Comparison of ENCODE assay signal across 1 cellular context in the genomic region with DNA sequence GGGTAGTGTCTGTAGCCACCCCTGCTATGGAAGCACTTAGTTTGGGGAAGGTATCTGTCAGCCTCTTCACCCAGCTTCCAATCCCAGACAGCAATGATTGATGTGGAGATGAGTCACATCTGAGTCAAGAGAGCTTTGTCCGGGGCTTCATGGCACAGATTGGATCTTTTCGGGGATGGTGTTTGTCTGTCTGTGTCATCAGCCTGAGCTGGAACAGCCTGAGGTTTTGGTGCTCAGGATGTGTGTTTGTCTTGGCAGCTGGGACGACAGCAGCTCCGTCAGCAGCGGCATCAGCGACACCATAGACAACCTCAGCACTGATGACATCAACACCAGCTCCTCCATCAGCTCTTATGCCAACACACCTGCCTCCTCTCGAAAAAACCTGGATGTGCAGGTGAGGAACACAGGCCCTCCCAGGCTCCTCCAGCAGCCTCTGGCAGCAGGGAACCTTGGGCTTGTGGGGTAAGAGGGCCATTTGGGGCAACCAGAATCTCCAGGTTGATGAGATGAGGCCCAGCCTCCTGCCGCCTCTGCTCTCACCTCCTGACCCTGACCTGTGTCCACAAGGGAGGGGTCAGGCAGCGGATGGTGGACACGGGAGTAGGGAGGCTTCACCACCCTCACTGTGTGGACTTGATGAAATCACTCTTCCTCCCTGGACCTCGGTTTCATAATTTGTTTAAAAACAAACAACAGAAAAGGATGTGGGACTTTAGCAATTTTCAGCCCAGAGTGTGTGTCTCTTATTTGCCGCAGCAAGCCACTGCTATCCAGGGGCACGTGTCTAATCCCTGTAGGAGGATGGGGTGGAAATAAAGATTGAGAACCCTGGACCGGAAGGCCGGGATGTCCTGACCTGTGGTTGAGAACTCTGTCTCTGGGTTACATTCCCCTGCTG.
TF ChIP-seq lines count a peak whose summit lies in the region.

No MANE protein-coding gene starts in this region.

TF ChIP-seq in K562, 482 proteins besides CTCF, POLR2A, EP300 and RAD21 (continued from another document and continues in another):
- TF ChIP-seq SETDB1 (IDR thresholded peaks at IDR 0.05; ENCODE audit: low read length) (no peak), ATF7 (IDR thresholded peaks at IDR 0.05) (peak; percentile 74; the same call in 1 of the 2 replicates), NR2C1 (IDR thresholded peaks at IDR 0.05) (no peak), NR2C1 (tag; IDR thresholded peaks at IDR 0.05) (no peak), GATA2 (CRISPR knock-in tag; IDR thresholded peaks at IDR 0.05) (no peak), MECOM (CRISPR knock-in tag; IDR thresholded peaks at IDR 0.05) (peak; percentile 65; the same call in 1 of the 2 replicates), NR1H2 (CRISPR knock-in tag; IDR thresholded peaks at IDR 0.05) (no peak), HNRNPUL1 (IDR thresholded peaks at IDR 0.05; ENCODE audit: low read length) (no peak), NFYB (IDR thresholded peaks at IDR 0.05; ENCODE audit: extremely low read depth, insufficient read length) (no peak), DNMT1 (IDR thresholded peaks at IDR 0.05) (no peak), RFX7 (CRISPR knock-in tag; IDR thresholded peaks at IDR 0.05) (no peak), ZNF644 (tag; IDR thresholded peaks at IDR 0.05; ENCODE audit: low read depth) (no peak), JUND (IDR thresholded peaks at IDR 0.05; ENCODE audit: borderline replicate concordance, low read depth, low read length) (peak; percentile 96), JUND (tag; IDR thresholded peaks at IDR 0.05; ENCODE audit: borderline replicate concordance, low read depth, low read length) (peak; percentile 95), NCOR1 (IDR thresholded peaks at IDR 0.05) (no peak), TOE1 (IDR thresholded peaks at IDR 0.05; ENCODE audit: borderline replicate concordance) (no peak), TOE1 (CRISPR knock-in tag; IDR thresholded peaks at IDR 0.05; ENCODE audit: borderline replicate concordance, low read depth) (no peak), ZNF707 (CRISPR knock-in tag; conservative IDR thresholded peaks at IDR 0.05) (no peak), JUN (IDR thresholded peaks at IDR 0.05; ENCODE audit: borderline replicate concordance, low read depth, low read length) (peak; percentile 96), JUN (CRISPR knock-in tag; IDR thresholded peaks at IDR 0.05; ENCODE audit: borderline replicate concordance) (peak; percentile 75; the same call in 1 of the 2 replicates), DPF2 (IDR thresholded peaks at IDR 0.05) (peak; percentile 68), ATF1 (CRISPR knock-in tag; IDR thresholded peaks at IDR 0.05) (no peak), ATF1 (tag; IDR thresholded peaks at IDR 0.05) (peak; percentile 53), ZNF24 (IDR thresholded peaks at IDR 0.05) (no peak), ELF1 (tag; IDR thresholded peaks at IDR 0.05) (no peak), SMARCE1 (IDR thresholded peaks at IDR 0.05) (peak; percentile 87), ZNF668 (CRISPR knock-in tag; IDR thresholded peaks at IDR 0.05) (no peak), PHF8 (IDR thresholded peaks at IDR 0.05; ENCODE audit: borderline replicate concordance, low read length) (no peak), ETS2 (tag; IDR thresholded peaks at IDR 0.05; ENCODE audit: borderline replicate concordance, poor library complexity, severe bottlenecking) (no peak), RFX1 (IDR thresholded peaks at IDR 0.05) (no peak), CSDE1 (IDR thresholded peaks at IDR 0.05) (no peak), FOXJ2 (tag; IDR thresholded peaks at IDR 0.05) (no peak), PHF21A (IDR thresholded peaks at IDR 0.05; ENCODE audit: borderline replicate concordance, low read depth) (peak; percentile 16; the same call in 1 of the 2 replicates), NRF1 (conservative IDR thresholded peaks at IDR 0.05 in 1 of 2, IDR thresholded peaks at IDR 0.05 in 1 of 2) (peak in 1 of 2 experiments; percentile 31; a peak in 2 of 4 replicates), ZNF589 (CRISPR knock-in tag; IDR thresholded peaks at IDR 0.05; ENCODE audit: low read depth) (no peak), ZNF175 (CRISPR knock-in tag; IDR thresholded peaks at IDR 0.05; ENCODE audit: low read depth) (peak; percentile 63; the same call in 1 of the 2 replicates), CREM (IDR thresholded peaks at IDR 0.05; ENCODE audit: low read depth) (peak; percentile 47), HNRNPH1 (optimal IDR thresholded peaks at IDR 0.05; ENCODE audit: low read depth, low read length) (no peak), ZBTB1 (CRISPR knock-in tag; IDR thresholded peaks at IDR 0.05; ENCODE audit: borderline replicate concordance, low read depth) (no peak), SMAD4 (CRISPR knock-in tag; conservative IDR thresholded peaks at IDR 0.05) (peak; percentile 44; the same call in 1 of the 2 replicates), SMARCA4 (IDR thresholded peaks at IDR 0.05) (peak; percentile 79; the same call in 1 of the 2 replicates), ZFP36 (IDR thresholded peaks at IDR 0.05; ENCODE audit: low read depth, low read length, partially characterized antibody) (peak; percentile 69), POLR2B (IDR thresholded peaks at IDR 0.05; ENCODE audit: low read depth, partially characterized antibody) (no peak), ZBTB8A (IDR thresholded peaks at IDR 0.05; ENCODE audit: partially characterized antibody) (no peak), STAG1 (CRISPR knock-in tag; IDR thresholded peaks at IDR 0.05; ENCODE audit: borderline replicate concordance) (no peak), TEAD2 (tag; IDR thresholded peaks at IDR 0.05) (no peak), KAT7 (CRISPR knock-in tag; IDR thresholded peaks at IDR 0.05; ENCODE audit: borderline replicate concordance) (no peak), BACH1 (tag; IDR thresholded peaks at IDR 0.05) (no peak), GABPB2 (CRISPR knock-in tag; conservative IDR thresholded peaks at IDR 0.05) (no peak), SRSF7 (optimal IDR thresholded peaks at IDR 0.05; ENCODE audit: low read depth, low read length) (no peak), HDAC1 (IDR thresholded peaks at IDR 0.05) (0 out of 4 replicates have a peak, but pooled peaks of 1 of the 2 experiments have one; percentile 37)
- TF ChIP-seq, protein P1, sequence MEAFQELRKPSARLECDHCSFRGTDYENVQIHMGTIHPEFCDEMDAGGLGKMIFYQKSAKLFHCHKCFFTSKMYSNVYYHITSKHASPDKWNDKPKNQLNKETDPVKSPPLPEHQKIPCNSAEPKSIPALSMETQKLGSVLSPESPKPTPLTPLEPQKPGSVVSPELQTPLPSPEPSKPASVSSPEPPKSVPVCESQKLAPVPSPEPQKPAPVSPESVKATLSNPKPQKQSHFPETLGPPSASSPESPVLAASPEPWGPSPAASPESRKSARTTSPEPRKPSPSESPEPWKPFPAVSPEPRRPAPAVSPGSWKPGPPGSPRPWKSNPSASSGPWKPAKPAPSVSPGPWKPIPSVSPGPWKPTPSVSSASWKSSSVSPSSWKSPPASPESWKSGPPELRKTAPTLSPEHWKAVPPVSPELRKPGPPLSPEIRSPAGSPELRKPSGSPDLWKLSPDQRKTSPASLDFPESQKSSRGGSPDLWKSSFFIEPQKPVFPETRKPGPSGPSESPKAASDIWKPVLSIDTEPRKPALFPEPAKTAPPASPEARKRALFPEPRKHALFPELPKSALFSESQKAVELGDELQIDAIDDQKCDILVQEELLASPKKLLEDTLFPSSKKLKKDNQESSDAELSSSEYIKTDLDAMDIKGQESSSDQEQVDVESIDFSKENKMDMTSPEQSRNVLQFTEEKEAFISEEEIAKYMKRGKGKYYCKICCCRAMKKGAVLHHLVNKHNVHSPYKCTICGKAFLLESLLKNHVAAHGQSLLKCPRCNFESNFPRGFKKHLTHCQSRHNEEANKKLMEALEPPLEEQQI (IDR thresholded peaks at IDR 0.05), result no peak
- TF ChIP-seq, protein P2, sequence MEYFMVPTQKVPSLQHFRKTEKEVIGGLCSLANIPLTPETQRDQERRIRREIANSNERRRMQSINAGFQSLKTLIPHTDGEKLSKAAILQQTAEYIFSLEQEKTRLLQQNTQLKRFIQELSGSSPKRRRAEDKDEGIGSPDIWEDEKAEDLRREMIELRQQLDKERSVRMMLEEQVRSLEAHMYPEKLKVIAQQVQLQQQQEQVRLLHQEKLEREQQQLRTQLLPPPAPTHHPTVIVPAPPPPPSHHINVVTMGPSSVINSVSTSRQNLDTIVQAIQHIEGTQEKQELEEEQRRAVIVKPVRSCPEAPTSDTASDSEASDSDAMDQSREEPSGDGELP (CRISPR knock-in tag; IDR thresholded peaks at IDR 0.05; ENCODE audit: borderline replicate concordance), result peak; percentile 18; the same call in 1 of the 2 replicates
- TF ChIP-seq, protein P3, sequence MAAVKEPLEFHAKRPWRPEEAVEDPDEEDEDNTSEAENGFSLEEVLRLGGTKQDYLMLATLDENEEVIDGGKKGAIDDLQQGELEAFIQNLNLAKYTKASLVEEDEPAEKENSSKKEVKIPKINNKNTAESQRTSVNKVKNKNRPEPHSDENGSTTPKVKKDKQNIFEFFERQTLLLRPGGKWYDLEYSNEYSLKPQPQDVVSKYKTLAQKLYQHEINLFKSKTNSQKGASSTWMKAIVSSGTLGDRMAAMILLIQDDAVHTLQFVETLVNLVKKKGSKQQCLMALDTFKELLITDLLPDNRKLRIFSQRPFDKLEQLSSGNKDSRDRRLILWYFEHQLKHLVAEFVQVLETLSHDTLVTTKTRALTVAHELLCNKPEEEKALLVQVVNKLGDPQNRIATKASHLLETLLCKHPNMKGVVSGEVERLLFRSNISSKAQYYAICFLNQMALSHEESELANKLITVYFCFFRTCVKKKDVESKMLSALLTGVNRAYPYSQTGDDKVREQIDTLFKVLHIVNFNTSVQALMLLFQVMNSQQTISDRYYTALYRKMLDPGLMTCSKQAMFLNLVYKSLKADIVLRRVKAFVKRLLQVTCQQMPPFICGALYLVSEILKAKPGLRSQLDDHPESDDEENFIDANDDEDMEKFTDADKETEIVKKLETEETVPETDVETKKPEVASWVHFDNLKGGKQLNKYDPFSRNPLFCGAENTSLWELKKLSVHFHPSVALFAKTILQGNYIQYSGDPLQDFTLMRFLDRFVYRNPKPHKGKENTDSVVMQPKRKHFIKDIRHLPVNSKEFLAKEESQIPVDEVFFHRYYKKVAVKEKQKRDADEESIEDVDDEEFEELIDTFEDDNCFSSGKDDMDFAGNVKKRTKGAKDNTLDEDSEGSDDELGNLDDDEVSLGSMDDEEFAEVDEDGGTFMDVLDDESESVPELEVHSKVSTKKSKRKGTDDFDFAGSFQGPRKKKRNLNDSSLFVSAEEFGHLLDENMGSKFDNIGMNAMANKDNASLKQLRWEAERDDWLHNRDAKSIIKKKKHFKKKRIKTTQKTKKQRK (IDR thresholded peaks at IDR 0.05; ENCODE audit: borderline replicate concordance, low read depth, low read length), result no peak
- TF ChIP-seq, protein P4, sequence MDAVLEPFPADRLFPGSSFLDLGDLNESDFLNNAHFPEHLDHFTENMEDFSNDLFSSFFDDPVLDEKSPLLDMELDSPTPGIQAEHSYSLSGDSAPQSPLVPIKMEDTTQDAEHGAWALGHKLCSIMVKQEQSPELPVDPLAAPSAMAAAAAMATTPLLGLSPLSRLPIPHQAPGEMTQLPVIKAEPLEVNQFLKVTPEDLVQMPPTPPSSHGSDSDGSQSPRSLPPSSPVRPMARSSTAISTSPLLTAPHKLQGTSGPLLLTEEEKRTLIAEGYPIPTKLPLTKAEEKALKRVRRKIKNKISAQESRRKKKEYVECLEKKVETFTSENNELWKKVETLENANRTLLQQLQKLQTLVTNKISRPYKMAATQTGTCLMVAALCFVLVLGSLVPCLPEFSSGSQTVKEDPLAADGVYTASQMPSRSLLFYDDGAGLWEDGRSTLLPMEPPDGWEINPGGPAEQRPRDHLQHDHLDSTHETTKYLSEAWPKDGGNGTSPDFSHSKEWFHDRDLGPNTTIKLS (IDR thresholded peaks at IDR 0.05; ENCODE audit: borderline replicate concordance, low read depth), result no peak
- TF ChIP-seq, protein P5, sequence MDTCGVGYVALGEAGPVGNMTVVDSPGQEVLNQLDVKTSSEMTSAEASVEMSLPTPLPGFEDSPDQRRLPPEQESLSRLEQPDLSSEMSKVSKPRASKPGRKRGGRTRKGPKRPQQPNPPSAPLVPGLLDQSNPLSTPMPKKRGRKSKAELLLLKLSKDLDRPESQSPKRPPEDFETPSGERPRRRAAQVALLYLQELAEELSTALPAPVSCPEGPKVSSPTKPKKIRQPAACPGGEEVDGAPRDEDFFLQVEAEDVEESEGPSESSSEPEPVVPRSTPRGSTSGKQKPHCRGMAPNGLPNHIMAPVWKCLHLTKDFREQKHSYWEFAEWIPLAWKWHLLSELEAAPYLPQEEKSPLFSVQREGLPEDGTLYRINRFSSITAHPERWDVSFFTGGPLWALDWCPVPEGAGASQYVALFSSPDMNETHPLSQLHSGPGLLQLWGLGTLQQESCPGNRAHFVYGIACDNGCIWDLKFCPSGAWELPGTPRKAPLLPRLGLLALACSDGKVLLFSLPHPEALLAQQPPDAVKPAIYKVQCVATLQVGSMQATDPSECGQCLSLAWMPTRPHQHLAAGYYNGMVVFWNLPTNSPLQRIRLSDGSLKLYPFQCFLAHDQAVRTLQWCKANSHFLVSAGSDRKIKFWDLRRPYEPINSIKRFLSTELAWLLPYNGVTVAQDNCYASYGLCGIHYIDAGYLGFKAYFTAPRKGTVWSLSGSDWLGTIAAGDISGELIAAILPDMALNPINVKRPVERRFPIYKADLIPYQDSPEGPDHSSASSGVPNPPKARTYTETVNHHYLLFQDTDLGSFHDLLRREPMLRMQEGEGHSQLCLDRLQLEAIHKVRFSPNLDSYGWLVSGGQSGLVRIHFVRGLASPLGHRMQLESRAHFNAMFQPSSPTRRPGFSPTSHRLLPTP (IDR thresholded peaks at IDR 0.05; ENCODE audit: borderline replicate concordance, extremely low read depth, insufficient read length), result no peak
- TF ChIP-seq, protein P6, sequence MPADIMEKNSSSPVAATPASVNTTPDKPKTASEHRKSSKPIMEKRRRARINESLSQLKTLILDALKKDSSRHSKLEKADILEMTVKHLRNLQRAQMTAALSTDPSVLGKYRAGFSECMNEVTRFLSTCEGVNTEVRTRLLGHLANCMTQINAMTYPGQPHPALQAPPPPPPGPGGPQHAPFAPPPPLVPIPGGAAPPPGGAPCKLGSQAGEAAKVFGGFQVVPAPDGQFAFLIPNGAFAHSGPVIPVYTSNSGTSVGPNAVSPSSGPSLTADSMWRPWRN (IDR thresholded peaks at IDR 0.05; ENCODE audit: low read depth), result no peak
- TF ChIP-seq, protein P7, sequence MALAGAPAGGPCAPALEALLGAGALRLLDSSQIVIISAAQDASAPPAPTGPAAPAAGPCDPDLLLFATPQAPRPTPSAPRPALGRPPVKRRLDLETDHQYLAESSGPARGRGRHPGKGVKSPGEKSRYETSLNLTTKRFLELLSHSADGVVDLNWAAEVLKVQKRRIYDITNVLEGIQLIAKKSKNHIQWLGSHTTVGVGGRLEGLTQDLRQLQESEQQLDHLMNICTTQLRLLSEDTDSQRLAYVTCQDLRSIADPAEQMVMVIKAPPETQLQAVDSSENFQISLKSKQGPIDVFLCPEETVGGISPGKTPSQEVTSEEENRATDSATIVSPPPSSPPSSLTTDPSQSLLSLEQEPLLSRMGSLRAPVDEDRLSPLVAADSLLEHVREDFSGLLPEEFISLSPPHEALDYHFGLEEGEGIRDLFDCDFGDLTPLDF (CRISPR knock-in tag; IDR thresholded peaks at IDR 0.05), result no peak
